Comparison of ENCODE assay signal across 14 cellular contexts in genomic region chr5:128197911-128198522, GRCh38.
DNase-seq lines count a peak whose midpoint lies in the region; ATAC-seq, FAIRE-seq and TF ChIP-seq lines count a peak whose summit lies in the region.
"Had no signal": no experiment of that assay in that cellular context is flagged by ENCODE, and none has a peak within 500 bp of the region (broad histone marks: within the 10 kb centered on the region; RNA-seq: fewer than 3 reads in every experiment).

No MANE protein-coding gene starts in this region.

- no peak overlapping the region for H3K4me3 ChIP-seq in right atrium auricular region
- no peak overlapping the region for H3K4me3 ChIP-seq in small intestine (ENCODE audit: low read depth in 1 of 2, low read length in 2 of 2)
- H3K4me3 ChIP-seq: BLaER1 treated with 17β-estradiol and CSF1 and Interleukin-3, amounts not matched to agents 10 nM and 100 nM; thoracic aorta had no signal

- WGBS in small intestine, 3 donors = 37 to 69% (median 53%) methylated on average over 4 of the region's 4 CpGs

- H3K36me3 Mint-ChIP-seq in type B pancreatic cell = peaks cover 7% of the 10 kb centered on the region

- no peak for TF ChIP-seq CTCF in right atrium auricular region (IDR thresholded peaks at IDR 0.05)
- TF ChIP-seq CTCF in type B pancreatic cell (conservative IDR thresholded peaks at IDR 0.05) = no peak
- no peak for TF ChIP-seq CTCF in GM13977 (IDR thresholded peaks at IDR 0.05; ENCODE audit: extremely low read depth, insufficient read depth, missing control alignments)

- peaks cover 0 to 18% of the 10 kb centered on the region in 2 donors for H3K4me1 ChIP-seq in right atrium auricular region
- H3K4me1 ChIP-seq in small intestine (ENCODE audit: control insufficient read depth in 2 of 2, insufficient read depth in 1 of 2, low read depth in 1 of 2, low read length in 1 of 2) = peaks cover 0 to 5% of the 10 kb centered on the region in 2 donors

- H3K27ac Mint-ChIP-seq in type B pancreatic cell = no peak overlapping the region

- FAIRE-seq in small intestine (lab: Jason Lieb, UNC) = no peak

- no peak overlapping the region for H3K4me3 Mint-ChIP-seq in type B pancreatic cell

- no peaks in the 10 kb centered on the region for H3K9me3 ChIP-seq in right atrium auricular region
- H3K9me3 ChIP-seq in small intestine (ENCODE audit: control insufficient read depth, low read depth) = no peaks in the 10 kb centered on the region
- H3K9me3 ChIP-seq: BLaER1 treated with 17β-estradiol and CSF1 and Interleukin-3, amounts not matched to agents 10 nM and 100 nM; thoracic aorta had no signal

- in situ Hi-C loops in GM13977 (cut with MboI; ENCODE audit: low pct_unique_long_range_greater_than_20kb, low sequenced_read_pairs, unreplicated experiment) = loop anchor here (25.0 kb wide), 1 partner anchor 286 kb away; no protein-coding TSS in a partner anchor

- TF ChIP-seq RAD21 in Ishikawa (IDR thresholded peaks at IDR 0.05; ENCODE audit: low read depth) = no peak

- no peak for TF ChIP-seq EP300 in Ishikawa (IDR thresholded peaks at IDR 0.05; ENCODE audit: borderline replicate concordance)

- no peak for DNase-seq in right atrium auricular region (ENCODE audit: low spot score)
- no peak for DNase-seq in cardiac septum (ENCODE audit: low spot score)
- DNase-seq in small intestine = peak; percentile 73
- DNase-seq in type B pancreatic cell (ENCODE audit: extremely low spot score, unreplicated experiment) = no peak
- no peak for DNase-seq in NCI-H774 (lab: John Stamatoyannopoulos, UW)
- no peak for DNase-seq in GM13977 (ENCODE audit: low spot score)
- DNase-seq: cerebellar nuclear complex; foreskin fibroblast; stimulated activated CD4-positive, alpha-beta T cell treated with anti-CD3 and anti-CD28 coated beads, Interleukin-4, amount 100 ng/mL, for 1 hour had no signal

- H3K27me3 ChIP-seq in right atrium auricular region (no peaks in the 10 kb centered on the region), small intestine (ENCODE audit: control insufficient read depth in 2 of 2, insufficient read depth in 2 of 2, low read length in 2 of 2) (no peaks in the 10 kb centered on the region)
- H3K27me3 ChIP-seq: BLaER1 treated with 17β-estradiol and CSF1 and Interleukin-3, amounts not matched to agents 10 nM and 100 nM had no signal

- peak; percentile 54 for ATAC-seq in GM21526 (IDR thresholded peaks at IDR 0.05; ENCODE audit: low FRiP score, unreplicated experiment)
- ATAC-seq: SK-N-SH treated with all-trans-retinoic acid at 6 μM for 48 hours had no signal

- H3K27ac ChIP-seq in right atrium auricular region (peak overlapping the region; percentile 14 to 35), small intestine (ENCODE audit: low read depth in 1 of 2, low read length in 1 of 2) (no peak overlapping the region)
- H3K27ac ChIP-seq: BLaER1 treated with 17β-estradiol and CSF1 and Interleukin-3, amounts not matched to agents 10 nM and 100 nM; thoracic aorta had no signal

- peaks cover 22% of the 10 kb centered on the region for H3K4me1 Mint-ChIP-seq in type B pancreatic cell (ENCODE audit: unreplicated experiment)

- H3K36me3 ChIP-seq in right atrium auricular region (no peaks in the 10 kb centered on the region), small intestine (ENCODE audit: control insufficient read depth in 2 of 2, insufficient read depth in 2 of 2, low read length in 2 of 2) (no peaks in the 10 kb centered on the region)
- H3K36me3 ChIP-seq: thoracic aorta had no signal

- peaks cover 4% of the 10 kb centered on the region for H3K9me3 Mint-ChIP-seq in type B pancreatic cell

- intact Hi-C loops in cardiac septum (cut with DNase I) = loop anchor here (10.0 kb wide), 1 partner anchor 323 kb away; no protein-coding TSS in a partner anchor

- peaks cover 7% of the 10 kb centered on the region for H3K27me3 Mint-ChIP-seq in type B pancreatic cell

TF ChIP-seq in Ishikawa, 13 proteins besides CTCF, POLR2A, EP300 and RAD21:
- TF ChIP-seq TEAD4 (IDR thresholded peaks at IDR 0.05) (no peak), NFIC (IDR thresholded peaks at IDR 0.05) (peak; percentile 40; the same call in 1 of the 2 replicates)

Comparison
In these comparisons a context has a peak if more than half of its experiments do, and no peak if none do; other contexts are left out.
1. H3K27ac ChIP-seq: peak in right atrium auricular region (2 of 2); none in small intestine (0 of 2).